In genomic region chr6:132750455-132751248, GRCh38 we compare ENCODE assay signal across 10 cellular contexts. TPM values are rescaled to one million over a fixed set of nuclear protein-coding genes. Genes with fewer than 3 reads are reported as not detected.
DNase-seq lines count a peak whose midpoint lies in the region; ATAC-seq and TF ChIP-seq lines count a peak whose summit lies in the region.
"Had no signal": no experiment of that assay in that cellular context is flagged by ENCODE, and none has a peak within 500 bp of the region (broad histone marks: within the 10 kb centered on the region; RNA-seq: fewer than 3 reads in every experiment).

No MANE protein-coding gene starts in this region.

- peaks cover 0 to 7% (median 1%) of the 10 kb centered on the region in 4 donors for H3K4me1 ChIP-seq in upper lobe of left lung
- H3K4me1 ChIP-seq in breast epithelium = no peaks in the 10 kb centered on the region

- intact Hi-C loops in breast epithelium (cut with DNase I; ENCODE audit: low total_unique reads) = no loop called here

- TF ChIP-seq CTCF in upper lobe of left lung (IDR thresholded peaks at IDR 0.05) = no peak
- no peak for TF ChIP-seq CTCF in breast epithelium (IDR thresholded peaks at IDR 0.05)

- no peaks in the 10 kb centered on the region for H3K9me3 Mint-ChIP-seq in stimulated activated naive CD8-positive, alpha-beta T cell treated with anti-CD3 and anti-CD28 coated beads, Interleukin-15, Interleukin-2, amounts not matched to agents 100 ng/mL and 50 ng/mL, for 24 hours
- H3K9me3 Mint-ChIP-seq in stimulated activated naive CD8-positive, alpha-beta T cell treated with anti-CD3 and anti-CD28 coated beads, Interleukin-15, amount 100 ng/mL, for 72 hours = no peaks in the 10 kb centered on the region

- no peak overlapping the region for H3K4me3 Mint-ChIP-seq in stimulated activated naive CD8-positive, alpha-beta T cell treated with anti-CD3 and anti-CD28 coated beads, Interleukin-15, Interleukin-2, amounts not matched to agents 100 ng/mL and 50 ng/mL, for 24 hours
- peak overlapping the region; percentile 42 to 55 for H3K4me3 Mint-ChIP-seq in stimulated activated naive CD8-positive, alpha-beta T cell treated with anti-CD3 and anti-CD28 coated beads, Interleukin-15, amount 100 ng/mL, for 72 hours

- H3K27me3 ChIP-seq in upper lobe of left lung (no peaks in the 10 kb centered on the region), breast epithelium (no peaks in the 10 kb centered on the region)

- H3K9me3 ChIP-seq in upper lobe of left lung = no peaks in the 10 kb centered on the region
- H3K9me3 ChIP-seq in breast epithelium = no peaks in the 10 kb centered on the region

- peaks cover 47% of the 10 kb centered on the region for H3K36me3 Mint-ChIP-seq in stimulated activated naive CD8-positive, alpha-beta T cell treated with anti-CD3 and anti-CD28 coated beads, Interleukin-15, Interleukin-2, amounts not matched to agents 100 ng/mL and 50 ng/mL, for 24 hours (ENCODE audit: low read depth)

- no peak for TF ChIP-seq EP300 in upper lobe of left lung (IDR thresholded peaks at IDR 0.05)

- 64 to 66% methylated on average over 8 of the region's 8 CpGs for WGBS in upper lobe of left lung, 2 donors

- no peak for TF ChIP-seq POLR2A in upper lobe of left lung (IDR thresholded peaks at IDR 0.05)
- no peak for TF ChIP-seq POLR2A in breast epithelium (IDR thresholded peaks at IDR 0.05)

- peak overlapping the region; percentile 46 for H3K27ac Mint-ChIP-seq in stimulated activated naive CD8-positive, alpha-beta T cell treated with anti-CD3 and anti-CD28 coated beads, Interleukin-15, Interleukin-2, amounts not matched to agents 100 ng/mL and 50 ng/mL, for 24 hours
- H3K27ac Mint-ChIP-seq in stimulated activated naive CD8-positive, alpha-beta T cell treated with anti-CD3 and anti-CD28 coated beads, Interleukin-15, amount 100 ng/mL, for 72 hours = peak overlapping the region; percentile 34 to 76

- H3K4me3 ChIP-seq in upper lobe of left lung (no peak overlapping the region), breast epithelium (no peak overlapping the region)

- peaks cover 16% of the 10 kb centered on the region for H3K4me1 Mint-ChIP-seq in stimulated activated naive CD8-positive, alpha-beta T cell treated with anti-CD3 and anti-CD28 coated beads, Interleukin-15, Interleukin-2, amounts not matched to agents 100 ng/mL and 50 ng/mL, for 24 hours (ENCODE audit: low read depth)
- peaks cover 28% of the 10 kb centered on the region for H3K4me1 Mint-ChIP-seq in stimulated activated naive CD8-positive, alpha-beta T cell treated with anti-CD3 and anti-CD28 coated beads, Interleukin-15, amount 100 ng/mL, for 72 hours

- ATAC-seq in stimulated activated naive CD8-positive, alpha-beta T cell treated with anti-CD3 and anti-CD28 coated beads, Interleukin-15, Interleukin-2, amounts not matched to agents 100 U/mL and 50 U/mL, for 24 hours = no peak
- peak; percentile 78 for ATAC-seq in HG02588 (IDR thresholded peaks at IDR 0.05; ENCODE audit: unreplicated experiment)
- ATAC-seq in HG03469 (IDR thresholded peaks at IDR 0.05; ENCODE audit: unreplicated experiment) = peak; percentile 66
- ATAC-seq in stimulated activated naive CD8-positive, alpha-beta T cell treated with anti-CD3 and anti-CD28 coated beads, Interleukin-15, amount 100 ng/mL, for 72 hours = peak; percentile 49
- ATAC-seq in upper lobe of left lung (ENCODE audit: low FRiP score in 2 of 2) = no peak

- DNase-seq in stimulated activated naive CD8-positive, alpha-beta T cell treated with anti-CD3 and anti-CD28 coated beads, Interleukin-15, Interleukin-2, amounts not matched to agents 100 U/mL and 50 U/mL, for 24 hours = no peak
- no peak for DNase-seq in stimulated activated naive CD8-positive, alpha-beta T cell treated with anti-CD3 and anti-CD28 coated beads, Interleukin-15, amount 100 ng/mL, for 72 hours
- no peak for DNase-seq in upper lobe of left lung
- no peak for DNase-seq in HK-2 (ENCODE audit: unreplicated experiment)
- DNase-seq in breast epithelium (ENCODE audit: low spot score in 2 of 2) = no peak
- DNase-seq: NCI-H1105 had no signal

- no peaks in the 10 kb centered on the region for H3K27me3 Mint-ChIP-seq in stimulated activated naive CD8-positive, alpha-beta T cell treated with anti-CD3 and anti-CD28 coated beads, Interleukin-15, Interleukin-2, amounts not matched to agents 100 ng/mL and 50 ng/mL, for 24 hours
- H3K27me3 Mint-ChIP-seq in stimulated activated naive CD8-positive, alpha-beta T cell treated with anti-CD3 and anti-CD28 coated beads, Interleukin-15, amount 100 ng/mL, for 72 hours = no peaks in the 10 kb centered on the region

- H3K27ac ChIP-seq in upper lobe of left lung (peak overlapping the region in 1 of 4 donors; percentile 68), breast epithelium (no peak overlapping the region)

- H3K36me3 ChIP-seq in upper lobe of left lung (no peaks in the 10 kb centered on the region), breast epithelium (no peaks in the 10 kb centered on the region)

RNA-seq across cellular contexts. Expression of gene VNN2, which starts 7.1 kb away (rescaled TPM):
- 10 to 100 TPM in 5 of 6 donors, 1 to 10 TPM in 1; 5.2 to 29.3 (median 16.9) TPM for total RNA-seq in upper lobe of left lung
- total RNA-seq in breast epithelium = 1 to 10 TPM; 1.8 to 3.5 (median 2.9) TPM
- total RNA-seq: pulmonary artery endothelial cell had no signal

RNA-seq across cellular contexts. Expression of gene VNN1, which starts 36.8 kb away (rescaled TPM):
- 1 to 10 TPM in 5 of 6 donors, under 1 TPM in 1; 0.67 to 9.4 (median 4.7) TPM for total RNA-seq in upper lobe of left lung
- total RNA-seq in breast epithelium = 1 to 10 TPM in 2 of 3 donors, under 1 TPM in 1; 0.98 to 8.6 (median 2.6) TPM
- total RNA-seq: pulmonary artery endothelial cell had no signal

RNA-seq across cellular contexts. Expression of gene SLC18B1, which starts 47.8 kb away (rescaled TPM):
- total RNA-seq in upper lobe of left lung (10 to 100 TPM in 1 of 6 donors, 1 to 10 TPM in 5; 3.6 to 12.0 (median 6.2) TPM), breast epithelium (10 to 100 TPM in 2 of 3 donors, 1 to 10 TPM in 1; 8.2 to 14.6 (median 14.1) TPM)

Comparison
In these comparisons a context has a peak if more than half of its experiments do, and no peak if none do; other contexts are left out.
1. ATAC-seq: peak in HG02588 (single experiment), HG03469 (single experiment) and stimulated activated naive CD8-positive, alpha-beta T cell treated with anti-CD3 and anti-CD28 coated beads, Interleukin-15, amount 100 ng/mL, for 72 hours (single experiment); none in stimulated activated naive CD8-positive, alpha-beta T cell treated with anti-CD3 and anti-CD28 coated beads, Interleukin-15, Interleukin-2, amounts not matched to agents 100 U/mL and 50 U/mL, for 24 hours (single experiment) and upper lobe of left lung (0 of 2).